ENCODE assay signal across 8 cellular contexts in genomic region chr5:80406980-80407734, GRCh38. TPM values are rescaled to one million over a fixed set of nuclear protein-coding genes. Genes with fewer than 3 reads are reported as not detected.
DNase-seq lines count a peak whose midpoint lies in the region; ATAC-seq and TF ChIP-seq lines count a peak whose summit lies in the region.

No MANE protein-coding gene starts in this region.

- H3K27me3 ChIP-seq in BJ (ENCODE audit: control insufficient read depth, insufficient read depth, low read length) (no peaks in the 10 kb centered on the region), dorsolateral prefrontal cortex (no peaks in the 10 kb centered on the region), mononuclear cell (ENCODE audit: insufficient read depth, low read length) (no peaks in the 10 kb centered on the region), upper lobe of right lung (no peaks in the 10 kb centered on the region)

- DNase-seq in BJ (ENCODE audit: low read depth), result no peak
- peak; percentile 41 for DNase-seq in SK-MEL-5 (ENCODE audit: low read depth, low spot score)
- DNase-seq in dorsolateral prefrontal cortex, result peak in 2 of 10 donors; percentile 18 to 35
- peak; percentile 71 for DNase-seq in upper lobe of right lung
- no peak for DNase-seq in islet precursor cell
- DNase-seq in ecto neural progenitor cell (ENCODE audit: low spot score), result no peak

- H3K9me3 ChIP-seq in mononuclear cell (ENCODE audit: low read depth, low read length) (no peaks in the 10 kb centered on the region), upper lobe of right lung (no peaks in the 10 kb centered on the region)

- CTCF ChIA-PET in BJ (lab: Yijun Ruan, JAX), result interaction anchor here (1.0 kb wide), 1 partner anchor 35 kb away, joined by 4 read pairs; no protein-coding TSS in a partner anchor

- POLR2A ChIA-PET in BJ (lab: Charles Lee), result interaction anchor here (0.6 kb wide), 2 partner anchors 214 to 489 kb away, joined by 3 to 7 read pairs; no protein-coding TSS in a partner anchor

- H3K27ac ChIP-seq in dorsolateral prefrontal cortex (peak overlapping the region; percentile 88 to 100 (median 99)), upper lobe of right lung (peak overlapping the region; percentile 99)

- H3K4me1 ChIP-seq in mononuclear cell (ENCODE audit: insufficient read depth, low read length), result peaks cover 26% of the 10 kb centered on the region
- H3K4me1 ChIP-seq in upper lobe of right lung, result peaks cover 26% of the 10 kb centered on the region

- H3K36me3 ChIP-seq in BJ (ENCODE audit: control insufficient read depth, insufficient read depth, low read length) (no peaks in the 10 kb centered on the region), upper lobe of right lung (peaks cover 7% of the 10 kb centered on the region)

- in situ Hi-C loops in SK-MEL-5 (cut with HindIII; ENCODE audit: low pct_unique_long_range_greater_than_20kb, low sequenced_read_pairs), result no loop called here

- intact Hi-C loops in dorsolateral prefrontal cortex (cut with DNase I), result loop anchor here (2.0 to 5.0 kb wide), 7 partner anchors 34 to 315 kb away; partner anchors contain the start of genes FAM151B (in 2 of the 2) and SERINC5 (in 2 of the 2)
- intact Hi-C loops in upper lobe of right lung (cut with DNase I), result no loop called here

- peak; percentile 3 for ATAC-seq in GM21717 (IDR thresholded peaks at IDR 0.05; ENCODE audit: unreplicated experiment)
- ATAC-seq in upper lobe of right lung, result no peak

- peak overlapping the region; percentile 95 for H3K4me3 ChIP-seq in BJ (ENCODE audit: low read depth, low read length)
- peak overlapping the region; percentile 63 to 100 (median 92) for H3K4me3 ChIP-seq in dorsolateral prefrontal cortex
- H3K4me3 ChIP-seq in mononuclear cell (ENCODE audit: low read length), result peak overlapping the region; percentile 96
- peak overlapping the region; percentile 93 for H3K4me3 ChIP-seq in upper lobe of right lung

- TF ChIP-seq CTCF in BJ (IDR thresholded peaks at IDR 0.05; ENCODE audit: insufficient read depth, low read depth, low read length), result no peak
- peak in 1 of 56 donors; percentile 13 for TF ChIP-seq CTCF in dorsolateral prefrontal cortex (IDR thresholded peaks at IDR 0.05 in 54 of 56, conservative IDR thresholded peaks at IDR 0.05 in 2 of 56; ENCODE audit: low read depth in 1 of 56, partially characterized antibody in 56 of 56)
- TF ChIP-seq CTCF in upper lobe of right lung (IDR thresholded peaks at IDR 0.05), result no peak

RNA-seq across cellular contexts. Expression of gene ZFYVE16, which starts 0.7 kb away (rescaled TPM):
- 4.9 and 10.1 TPM in 2 replicates for polyA plus RNA-seq in BJ (2011; rRNA removed)
- polyA minus RNA-seq in BJ (2011; rRNA and poly(A)+ RNA removed), result 5.5 and 7.3 TPM in 2 replicates
- total RNA-seq in SK-MEL-5 (2014; rRNA removed; shearing (Covaris generic)), result 182 and 212 TPM in 2 replicates
- 116 and 185 TPM in 2 replicates for polyA plus RNA-seq in SK-MEL-5 (2015; cell fraction: cytosol; rRNA removed)
- 626 and 708 TPM in 2 replicates for polyA plus RNA-seq in SK-MEL-5 (2015; cell fraction: nucleus; rRNA removed)
- total RNA-seq in dorsolateral prefrontal cortex (100 to 1,000 TPM in 51 of 120 experiments, 10 to 100 TPM in 69; 59.0 to 215 (median 92.5) TPM), mononuclear cell (30.9 TPM), upper lobe of right lung (60.6 TPM)

Comparison
In these comparisons a context has a peak if more than half of its experiments do, and no peak if none do; other contexts are left out.
1. DNase-seq: peak in SK-MEL-5 (single experiment) and upper lobe of right lung (single experiment); none in BJ (single experiment), islet precursor cell (single experiment) and ecto neural progenitor cell (single experiment).
2. Peak in every context shown above with its lines, with median percentiles within 50 percentile points of each other: H3K4me3 ChIP-seq.